Comparison of ENCODE assay signal across 10 cellular contexts in genomic region chr1:242440757-242441156, GRCh38.
"Had no signal": no experiment of that assay in that cellular context is flagged by ENCODE, and none has a peak within 500 bp of the region (broad histone marks: within the 10 kb centered on the region; RNA-seq: fewer than 3 reads in every experiment).

No MANE protein-coding gene starts in this region.

- H3K4me3 ChIP-seq: GM23338 had no signal

- FAIRE-seq: H1, H54, HTR-8/SVneo had no signal

- H3K9me3 Mint-ChIP-seq: GM23338, H9 had no signal

- H3K27ac Mint-ChIP-seq: GM23338, HFFc6 had no signal

- H3K27ac ChIP-seq: KMS-11 had no signal

- ATAC-seq: GM23338 had no signal

- DNase-seq: H9, HCEC 1CT, HFFc6, Karpas-422, KBM-7 had no signal

- H3K4me2 ChIP-seq: GM23338, KMS-11 had no signal

- H3K4me3 Mint-ChIP-seq: GM23338, H9, HFFc6 had no signal
